28 cellular contexts compared by ENCODE assay signal in the genomic region with DNA sequence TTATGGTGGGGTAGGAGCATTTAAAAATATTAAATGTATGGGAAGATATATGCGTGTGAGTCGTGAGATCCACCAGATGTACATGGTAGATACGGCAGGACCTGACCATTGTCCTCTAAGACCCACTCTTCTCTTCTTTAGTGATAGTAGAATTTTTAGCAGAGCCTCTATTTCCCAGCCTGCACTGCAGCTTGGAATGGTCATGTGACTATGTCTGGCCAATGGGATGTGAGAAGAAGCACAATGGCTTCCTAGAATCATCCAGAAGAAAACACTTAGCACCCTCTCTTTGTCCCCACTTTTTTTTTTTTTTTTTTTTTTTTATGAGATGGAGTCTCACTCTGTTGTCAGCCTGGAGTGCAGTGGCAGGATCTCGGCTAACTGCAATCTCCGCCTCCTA. TPM values are rescaled to one million over a fixed set of nuclear protein-coding genes. Genes with fewer than 3 reads are reported as not detected.
DNase-seq lines count a peak whose midpoint lies in the region; ATAC-seq and TF ChIP-seq lines count a peak whose summit lies in the region.
"Had no signal": no experiment of that assay in that cellular context is flagged by ENCODE, and none has a peak within 500 bp of the region (broad histone marks: within the 10 kb centered on the region; RNA-seq: fewer than 3 reads in every experiment).

No MANE protein-coding gene starts in this region.

- in situ Hi-C loops in IMR-90 (cut with MboI; ENCODE audit: low sequenced_read_pairs) = no loop called here

- CTCF ChIA-PET in IMR-90 (lab: Yijun Ruan, JAX) = no interaction called here

- no peaks in the 10 kb centered on the region for H3K36me3 Mint-ChIP-seq in type B pancreatic cell

- H3K27ac ChIP-seq in IMR-90 (ENCODE audit: insufficient read depth, low read length) = no peak overlapping the region
- H3K27ac ChIP-seq: adrenal gland, brain microvascular endothelial cell, gastroesophageal sphincter, neutrophil, PC-9, prostate gland had no signal

- no peak overlapping the region for H3K4ac ChIP-seq in IMR-90 (ENCODE audit: low read depth, low read length)

- DNase-seq in NCI-H82 (lab: John Stamatoyannopoulos, UW) = peak; percentile 22
- no peak for DNase-seq in NCI-H82 treated with DMSO at 0.1 percent for 48 hours (lab: John Stamatoyannopoulos, UW; ENCODE audit: unreplicated experiment)
- no peak for DNase-seq in IMR-90
- DNase-seq in SK-N-DZ (ENCODE audit: low spot score) = peak; percentile 59
- DNase-seq in fibroblast of mammary gland (ENCODE audit: low read depth) = peak; percentile 20
- DNase-seq in BE2C = no peak
- DNase-seq in type B pancreatic cell (ENCODE audit: extremely low spot score, unreplicated experiment) = no peak
- DNase-seq in HuH-7 (ENCODE audit: low spot score) = no peak
- DNase-seq: ACHN; activated CD4-positive, alpha-beta T cell treated with anti-CD3 and anti-CD28 coated beads, Interleukin-2, amount 50 U/mL, for 48 hours; activated naive CD4-positive, alpha-beta T cell; adrenal gland; brain microvascular endothelial cell; C1 segment of cervical spinal cord; Calu3; effector memory CD4-positive, alpha-beta T cell; kidney; NCI-H1436; NCI-H748 treated with DMSO at 0.1 percent for 48 hours; PC-9; SHP77 treated with DMSO at 0.1 percent for 48 hours; substantia nigra had no signal

- no peak overlapping the region for H3K9ac ChIP-seq in IMR-90 (ENCODE audit: low read depth, low read length)

- no peak for TF ChIP-seq POLR2A in IMR-90 (IDR thresholded peaks at IDR 0.05; ENCODE audit: low read depth, low read length)

- H4K8ac ChIP-seq in IMR-90 (ENCODE audit: low read depth in 2 of 2, low read length in 2 of 2) = no peak overlapping the region

- no peak overlapping the region for H3K18ac ChIP-seq in IMR-90 (ENCODE audit: low read depth, low read length)

- POLR2A ChIA-PET in IMR-90 (lab: Charles Lee; ENCODE audit: unreplicated experiment) = no interaction called here

- H2BK20ac ChIP-seq in IMR-90 (ENCODE audit: low read depth, low read length) = no peak overlapping the region

- no peaks in the 10 kb centered on the region for H3K9me3 Mint-ChIP-seq in type B pancreatic cell
- H3K9me3 Mint-ChIP-seq: T-helper 1 cell treated with Interleukin-12 subunit alpha and Interleukin-12 subunit beta and Interleukin-4 antibody, amounts not matched to agents 30 μg/mL and 1 μg/mL, for 36 hours had no signal

- H3K36me3 ChIP-seq in IMR-90 (ENCODE audit: control insufficient read depth, insufficient read depth, low read length) (no peaks in the 10 kb centered on the region), BE2C (no peaks in the 10 kb centered on the region)
- H3K36me3 ChIP-seq: adrenal gland, brain microvascular endothelial cell, gastroesophageal sphincter, neutrophil, prostate gland had no signal

- no peak overlapping the region for H3K14ac ChIP-seq in IMR-90 (replicated peaks; ENCODE audit: low read depth, low read length)

- H3K4me3 Mint-ChIP-seq in type B pancreatic cell = no peak overlapping the region
- H3K4me3 Mint-ChIP-seq: T-helper 1 cell treated with Interleukin-12 subunit alpha and Interleukin-12 subunit beta and Interleukin-4 antibody, amounts not matched to agents 30 μg/mL and 1 μg/mL, for 36 hours had no signal

- no peak overlapping the region for H4K5ac ChIP-seq in IMR-90 (ENCODE audit: low read depth, low read length)

- no peak overlapping the region for H2BK15ac ChIP-seq in IMR-90 (ENCODE audit: low read depth, low read length)

- no peak for ATAC-seq in IMR-90 (ENCODE audit: low read depth)
- ATAC-seq: esophagus mucosa, gastroesophageal sphincter had no signal

- H3K27me3 ChIP-seq in IMR-90 (ENCODE audit: control insufficient read depth, insufficient read depth, low read length) (no peaks in the 10 kb centered on the region), BE2C (no peaks in the 10 kb centered on the region)
- H3K27me3 ChIP-seq: adrenal gland, brain microvascular endothelial cell, gastroesophageal sphincter, neutrophil had no signal

- no TSS peak for BruUV-seq in IMR-90 (replicated peaks; lab: Mats Ljungman, UMichigan)

- H3K4me1 ChIP-seq in IMR-90 (ENCODE audit: control insufficient read depth, insufficient read depth, low read length) (no peaks in the 10 kb centered on the region), BE2C (no peaks in the 10 kb centered on the region)
- H3K4me1 ChIP-seq: adrenal gland, gastroesophageal sphincter, prostate gland had no signal

- no peaks in the 10 kb centered on the region for H3K9me1 ChIP-seq in IMR-90 (ENCODE audit: insufficient read depth, low read length)

- WGBS in IMR-90 (ENCODE audit: extremely low coverage in 2 of 2, insufficient read length in 1 of 2), 2 experiments = no CpG with 5 or more reads among the region's 5 CpGs

- H3K23ac ChIP-seq in IMR-90 (ENCODE audit: low read depth, low read length) = no peak overlapping the region

- H3K4me3 ChIP-seq in IMR-90 (ENCODE audit: insufficient read depth, low read depth, low read length) (no peak overlapping the region), fibroblast of mammary gland (ENCODE audit: control insufficient read depth, low read depth, low read length) (no peak overlapping the region), BE2C (ENCODE audit: low read depth, low read length) (no peak overlapping the region)
- H3K4me3 ChIP-seq: adrenal gland, gastroesophageal sphincter, lung, PC-9, prostate gland had no signal

- no peak overlapping the region for H2AFZ ChIP-seq in IMR-90 (replicated peaks; ENCODE audit: low read length, poor library complexity)
- H2AFZ ChIP-seq: PC-9 had no signal

- H3K79me1 ChIP-seq in IMR-90 (ENCODE audit: low read depth in 1 of 2, low read length in 2 of 2) = no peaks in the 10 kb centered on the region

- H2BK120ac ChIP-seq in IMR-90 (ENCODE audit: low read depth, low read length) = no peak overlapping the region

- peaks cover 5% of the 10 kb centered on the region for H3K4me1 Mint-ChIP-seq in type B pancreatic cell (ENCODE audit: unreplicated experiment)

- no peak overlapping the region for H2BK5ac ChIP-seq in IMR-90 (ENCODE audit: low read depth, low read length, poor library complexity, severe bottlenecking)

- TF ChIP-seq CTCF in IMR-90 (conservative IDR thresholded peaks at IDR 0.05; ENCODE audit: low read depth, low read length) (no peak), fibroblast of mammary gland (conservative IDR thresholded peaks at IDR 0.05; ENCODE audit: control insufficient read depth, insufficient read depth, low read depth, low read length) (no peak), BE2C (IDR thresholded peaks at IDR 0.05; ENCODE audit: low read depth, low read length) (no peak), type B pancreatic cell (conservative IDR thresholded peaks at IDR 0.05) (no peak)

- dilution Hi-C loops in IMR-90 (cut with HindIII; ENCODE audit: low sequenced_read_pairs, unreplicated experiment) = no loop called here

- no peaks in the 10 kb centered on the region for H3K9me3 ChIP-seq in IMR-90 (ENCODE audit: control insufficient read depth, insufficient read depth, low read length)
- no peaks in the 10 kb centered on the region for H3K9me3 ChIP-seq in BE2C
- H3K9me3 ChIP-seq: adrenal gland, gastroesophageal sphincter, neutrophil, prostate gland had no signal

- no peaks in the 10 kb centered on the region for H3K27me3 Mint-ChIP-seq in type B pancreatic cell

- no peak overlapping the region for H3K27ac Mint-ChIP-seq in type B pancreatic cell
- H3K27ac Mint-ChIP-seq: T-helper 1 cell treated with Interleukin-12 subunit alpha and Interleukin-12 subunit beta and Interleukin-4 antibody, amounts not matched to agents 30 μg/mL and 1 μg/mL, for 36 hours had no signal

- no peak for TF ChIP-seq RAD21 in IMR-90 (IDR thresholded peaks at IDR 0.05; ENCODE audit: low read length)

- H2AK5ac ChIP-seq in IMR-90 (ENCODE audit: low read depth, low read length) = no peak overlapping the region

- no peak overlapping the region for H2AK9ac ChIP-seq in IMR-90 (replicated peaks; ENCODE audit: low read depth, low read length, poor library complexity)

- no peaks in the 10 kb centered on the region for H4K20me1 ChIP-seq in IMR-90 (ENCODE audit: insufficient read depth, low read length)

- H4K91ac ChIP-seq in IMR-90 (ENCODE audit: insufficient read depth, low read depth, low read length) = no peak overlapping the region

- no peak overlapping the region for H3K56ac ChIP-seq in IMR-90 (ENCODE audit: extremely low read depth, insufficient read depth, low read length)

- H3K4me2 ChIP-seq in IMR-90 (ENCODE audit: low read depth, low read length) = no peak overlapping the region
- H3K4me2 ChIP-seq: PC-9 had no signal

- intact Hi-C loops in IMR-90 (cut with micrococcal nuclease) = no loop called here

TF ChIP-seq in IMR-90, 13 proteins besides CTCF, POLR2A, EP300 and RAD21 (continues in another document):
- TF ChIP-seq BHLHE40 (IDR thresholded peaks at IDR 0.05; ENCODE audit: low read depth, low read length) = no peak
- TF ChIP-seq, protein P1, sequence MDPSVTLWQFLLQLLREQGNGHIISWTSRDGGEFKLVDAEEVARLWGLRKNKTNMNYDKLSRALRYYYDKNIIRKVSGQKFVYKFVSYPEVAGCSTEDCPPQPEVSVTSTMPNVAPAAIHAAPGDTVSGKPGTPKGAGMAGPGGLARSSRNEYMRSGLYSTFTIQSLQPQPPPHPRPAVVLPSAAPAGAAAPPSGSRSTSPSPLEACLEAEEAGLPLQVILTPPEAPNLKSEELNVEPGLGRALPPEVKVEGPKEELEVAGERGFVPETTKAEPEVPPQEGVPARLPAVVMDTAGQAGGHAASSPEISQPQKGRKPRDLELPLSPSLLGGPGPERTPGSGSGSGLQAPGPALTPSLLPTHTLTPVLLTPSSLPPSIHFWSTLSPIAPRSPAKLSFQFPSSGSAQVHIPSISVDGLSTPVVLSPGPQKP (IDR thresholded peaks at IDR 0.05; ENCODE audit: borderline replicate concordance, low read depth, low read length) = no peak

RNA-seq across cellular contexts. Expression of gene FAM220A, which starts 10.3 kb away (rescaled TPM):
- total RNA-seq in IMR-90 (2012; rRNA removed) (13.1 and 13.9 TPM in 2 replicates), type B pancreatic cell (ENCODE audit: low replicate concordance) (22.0 and 23.2 TPM in 2 replicates)
- polyA plus RNA-seq in IMR-90 (2012; rRNA removed) = 11.4 and 11.5 TPM in 2 replicates
- 10.0 and 13.7 TPM in 2 replicates for polyA plus RNA-seq in IMR-90 (2012; cell fraction: cytosol; rRNA removed)
- 3.8 and 5.4 TPM in 2 replicates for polyA plus RNA-seq in IMR-90 (2012; cell fraction: nucleus; rRNA removed; ENCODE audit: low replicate concordance)
- 20.8 and 23.4 TPM in 2 replicates for polyA plus RNA-seq in SK-N-DZ (2014; cell fraction: cytosol; rRNA removed)
- 8.6 and 11.3 TPM in 2 replicates for polyA plus RNA-seq in SK-N-DZ (2014; cell fraction: nucleus; rRNA removed)
- polyA plus RNA-seq in BE2C (2012; ENCODE audit: insufficient read depth, insufficient read length, low read depth) = 56.9 TPM

RNA-seq across cellular contexts. Expression of gene RAC1, which starts 15.3 kb away (rescaled TPM):
- total RNA-seq in IMR-90 (2012; rRNA removed) = 127 and 128 TPM in 2 replicates
- 360 and 364 TPM in 2 replicates for polyA plus RNA-seq in IMR-90 (2012; rRNA removed)
- polyA plus RNA-seq in IMR-90 (2012; cell fraction: cytosol; rRNA removed) = 119 and 122 TPM in 2 replicates
- polyA plus RNA-seq in IMR-90 (2012; cell fraction: nucleus; rRNA removed; ENCODE audit: low replicate concordance) = 54.9 and 241 TPM in 2 replicates
- polyA plus RNA-seq in SK-N-DZ (2014; cell fraction: cytosol; rRNA removed) = 47.7 and 48.1 TPM in 2 replicates
- polyA plus RNA-seq in SK-N-DZ (2014; cell fraction: nucleus; rRNA removed) = 26.3 and 38.1 TPM in 2 replicates
- 356 TPM for polyA plus RNA-seq in BE2C (2012; ENCODE audit: insufficient read depth, insufficient read length, low read depth)
- 204 and 253 TPM in 2 replicates for total RNA-seq in type B pancreatic cell (ENCODE audit: low replicate concordance)

Comparison
In these comparisons a context has a peak if more than half of its experiments do, and no peak if none do; other contexts are left out.
1. DNase-seq: peak in NCI-H82 (single experiment), SK-N-DZ (single experiment) and fibroblast of mammary gland (single experiment); none in NCI-H82 treated with DMSO at 0.1 percent for 48 hours (single experiment), IMR-90 (single experiment), BE2C (single experiment), type B pancreatic cell (single experiment) and HuH-7 (single experiment).